Comparison of ENCODE assay signal across 23 cellular contexts in genomic region chr3:159740054-159740453, GRCh38.
DNase-seq lines count a peak whose midpoint lies in the region; ATAC-seq and TF ChIP-seq lines count a peak whose summit lies in the region.
"Had no signal": no experiment of that assay in that cellular context is flagged by ENCODE, and none has a peak within 500 bp of the region (broad histone marks: within the 10 kb centered on the region; RNA-seq: fewer than 3 reads in every experiment).

No MANE protein-coding gene starts in this region.

- no peaks in the 10 kb centered on the region for H3K9me2 ChIP-seq in SK-N-SH

- no peak overlapping the region for H3K4me2 ChIP-seq in SK-N-SH
- H3K4me2 ChIP-seq in IMR-90 (ENCODE audit: low read depth, low read length): no peak overlapping the region

- no peak overlapping the region for H2BK5ac ChIP-seq in IMR-90 (ENCODE audit: low read depth, low read length, poor library complexity, severe bottlenecking)

- no peak for TF ChIP-seq POLR2A in IMR-90 (IDR thresholded peaks at IDR 0.05; ENCODE audit: low read depth, low read length)

- no peaks in the 10 kb centered on the region for H3K36me3 ChIP-seq in SK-N-SH (replicated peaks in 1 of 2; ENCODE audit: control insufficient read depth in 1 of 2, insufficient read depth in 2 of 2, low read length in 1 of 2)
- H3K36me3 ChIP-seq in IMR-90 (ENCODE audit: control insufficient read depth, insufficient read depth, low read length): no peaks in the 10 kb centered on the region
- no peaks in the 10 kb centered on the region for H3K36me3 ChIP-seq in upper lobe of right lung
- H3K36me3 ChIP-seq: BE2C, Peyer's patch had no signal

- H4K91ac ChIP-seq in IMR-90 (ENCODE audit: insufficient read depth, low read depth, low read length): no peak overlapping the region

- no peak overlapping the region for H2BK20ac ChIP-seq in IMR-90 (ENCODE audit: low read depth, low read length)

- no peaks in the 10 kb centered on the region; a peak in 1 of 4 replicates for H3K4me1 ChIP-seq in SK-N-SH (ENCODE audit: control insufficient read depth in 1 of 2, insufficient read depth in 2 of 2, low read depth in 1 of 2, low read length in 1 of 2)
- peaks cover 2% of the 10 kb centered on the region; the same call in 1 of the 2 replicates for H3K4me1 ChIP-seq in IMR-90 (ENCODE audit: control insufficient read depth, insufficient read depth, low read length)
- no peaks in the 10 kb centered on the region for H3K4me1 ChIP-seq in foreskin keratinocyte
- no peaks in the 10 kb centered on the region for H3K4me1 ChIP-seq in upper lobe of right lung
- H3K4me1 ChIP-seq: BE2C, Peyer's patch, SJCRH30 had no signal

- no peak overlapping the region for H2AFZ ChIP-seq in SK-N-SH (ENCODE audit: low read depth)
- H2AFZ ChIP-seq in IMR-90 (replicated peaks; ENCODE audit: low read length, poor library complexity): peak overlapping the region; percentile 5

- H2AK9ac ChIP-seq in IMR-90 (replicated peaks; ENCODE audit: low read depth, low read length, poor library complexity): no peak overlapping the region

- intact Hi-C loops in IMR-90 (cut with micrococcal nuclease): no loop called here
- intact Hi-C loops in upper lobe of right lung (cut with DNase I): no loop called here

- in situ Hi-C loops in IMR-90 (cut with MboI; ENCODE audit: low sequenced_read_pairs): no loop called here

- 69% methylated on average over 2 of the region's 2 CpGs for WGBS in SK-N-SH (ENCODE audit: low lambda C conversion rate)
- WGBS in IMR-90 (ENCODE audit: extremely low coverage in 2 of 2, insufficient read length in 1 of 2), 2 experiments: no CpG with 5 or more reads among the region's 2 CpGs

- H4K5ac ChIP-seq in IMR-90 (ENCODE audit: low read depth, low read length): no peak overlapping the region

- no peak overlapping the region for H3K23ac ChIP-seq in IMR-90 (ENCODE audit: low read depth, low read length)

- no TSS peak for BruUV-seq in IMR-90 (replicated peaks; lab: Mats Ljungman, UMichigan)

- H3K27ac ChIP-seq in SK-N-SH (ENCODE audit: low read depth in 2 of 2, low read length in 1 of 2): no peak overlapping the region
- no peak overlapping the region for H3K27ac ChIP-seq in IMR-90 (ENCODE audit: insufficient read depth, low read length)
- no peak overlapping the region for H3K27ac ChIP-seq in foreskin keratinocyte
- no peak overlapping the region for H3K27ac ChIP-seq in upper lobe of right lung
- H3K27ac ChIP-seq: Peyer's patch, SJCRH30 had no signal

- TF ChIP-seq RAD21 in SK-N-SH (IDR thresholded peaks at IDR 0.05; ENCODE audit: low read length) (no peak), IMR-90 (IDR thresholded peaks at IDR 0.05; ENCODE audit: low read length) (no peak)

- H3K9me1 ChIP-seq in IMR-90 (ENCODE audit: insufficient read depth, low read length): peaks cover 3% of the 10 kb centered on the region; the same call in 1 of the 2 replicates

- POLR2A ChIA-PET in SK-N-SH (lab: Yijun Ruan, JAX): no interaction called here
- POLR2A ChIA-PET in IMR-90 (lab: Charles Lee; ENCODE audit: unreplicated experiment): interaction anchor here (0.6 kb wide), 1 partner anchor 11 kb away, joined by 5 read pairs; no protein-coding TSS in a partner anchor

- peak overlapping the region; percentile 7; the same call in 1 of the 2 replicates for H3K4ac ChIP-seq in IMR-90 (ENCODE audit: low read depth, low read length)

- no peak overlapping the region for H2BK15ac ChIP-seq in IMR-90 (ENCODE audit: low read depth, low read length)

- H3K4me3 ChIP-seq in SK-N-SH (ENCODE audit: low read depth in 2 of 2, low read length in 1 of 2): no peak overlapping the region
- H3K4me3 ChIP-seq in IMR-90 (ENCODE audit: insufficient read depth, low read depth, low read length): no peak overlapping the region
- no peak overlapping the region for H3K4me3 ChIP-seq in upper lobe of right lung
- H3K4me3 ChIP-seq: K562, Peyer's patch, SJCRH30 had no signal

- H2AK5ac ChIP-seq in IMR-90 (ENCODE audit: low read depth, low read length): no peak overlapping the region

- H3K9me3 ChIP-seq in SK-N-SH (no peaks in the 10 kb centered on the region), IMR-90 (ENCODE audit: control insufficient read depth, insufficient read depth, low read length) (no peaks in the 10 kb centered on the region), upper lobe of right lung (no peaks in the 10 kb centered on the region)
- H3K9me3 ChIP-seq: BE2C, Peyer's patch, SJCRH30 had no signal

- H3K27me3 ChIP-seq in SK-N-SH (ENCODE audit: insufficient read depth) (no peaks in the 10 kb centered on the region), IMR-90 (ENCODE audit: control insufficient read depth, insufficient read depth, low read length) (no peaks in the 10 kb centered on the region), foreskin keratinocyte (no peaks in the 10 kb centered on the region), upper lobe of right lung (no peaks in the 10 kb centered on the region)
- H3K27me3 ChIP-seq: BE2C, Peyer's patch, SJCRH30 had no signal

- H3K9ac ChIP-seq in SK-N-SH (no peak overlapping the region), IMR-90 (ENCODE audit: low read depth, low read length) (no peak overlapping the region)

- H4K8ac ChIP-seq in IMR-90 (ENCODE audit: low read depth in 2 of 2, low read length in 2 of 2): no peak overlapping the region

- peaks cover 4 to 8% of the 10 kb centered on the region in 2 experiments; a peak in 2 of 4 replicates for H3K79me1 ChIP-seq in IMR-90 (ENCODE audit: low read depth in 1 of 2, low read length in 2 of 2)

- H3F3A ChIP-seq in SK-N-SH (replicated peaks; ENCODE audit: insufficient read depth): no peaks in the 10 kb centered on the region

- no peak overlapping the region for H3K56ac ChIP-seq in IMR-90 (ENCODE audit: extremely low read depth, insufficient read depth, low read length)

- H4K20me1 ChIP-seq in SK-N-SH (ENCODE audit: insufficient read depth) (no peaks in the 10 kb centered on the region), IMR-90 (ENCODE audit: insufficient read depth, low read length) (no peaks in the 10 kb centered on the region)

- DNase-seq in SK-N-SH: no peak
- DNase-seq in IMR-90: no peak
- no peak for DNase-seq in foreskin keratinocyte
- DNase-seq in upper lobe of right lung: no peak
- DNase-seq in AML-193 (lab: John Stamatoyannopoulos, UW): no peak
- DNase-seq in activated CD4-positive, alpha-beta T cell treated with anti-CD3 and anti-CD28 coated beads, Interleukin-2, amount 50 U/mL, for 48 hours: no peak
- no peak for DNase-seq in SHP77 treated with DMSO at 0.1 percent for 48 hours (lab: John Stamatoyannopoulos, UW)
- DNase-seq: 8988T, BE2C, EL, GF-D8, GOT3, HFFc6, NCI-H1092, NCI-H1436 treated with DMSO at 0.1 percent for 48 hours, NCI-H1930, NCI-H345, NCI-H524, NCI-H82, Peyer's patch, SJCRH30 had no signal

- no peak overlapping the region for H2BK120ac ChIP-seq in IMR-90 (ENCODE audit: low read depth, low read length)

- no peak for TF ChIP-seq CTCF in SK-N-SH (IDR thresholded peaks at IDR 0.05)
- TF ChIP-seq CTCF in IMR-90 (conservative IDR thresholded peaks at IDR 0.05; ENCODE audit: low read depth, low read length): no peak
- TF ChIP-seq CTCF in foreskin keratinocyte (conservative IDR thresholded peaks at IDR 0.05): no peak
- no peak for TF ChIP-seq CTCF in upper lobe of right lung (IDR thresholded peaks at IDR 0.05)

- ATAC-seq in SK-N-SH treated with all-trans-retinoic acid at 6 μM for 48 hours (peak; percentile 44; the same call in 1 of the 3 replicates), IMR-90 (ENCODE audit: low read depth) (no peak), foreskin keratinocyte (peak; percentile 24), upper lobe of right lung (peak; percentile 35)
- ATAC-seq: K562 had no signal

- H3K79me2 ChIP-seq in SK-N-SH (ENCODE audit: insufficient read depth): no peaks in the 10 kb centered on the region

- dilution Hi-C loops in IMR-90 (cut with HindIII; ENCODE audit: low sequenced_read_pairs, unreplicated experiment): no loop called here

- no peak for TF ChIP-seq EP300 in SK-N-SH (IDR thresholded peaks at IDR 0.05; ENCODE audit: borderline replicate concordance in 1 of 2, low read depth in 1 of 2, low read length in 1 of 2)

- H3K18ac ChIP-seq in IMR-90 (ENCODE audit: low read depth, low read length): no peak overlapping the region

- H3K14ac ChIP-seq in IMR-90 (replicated peaks; ENCODE audit: low read depth, low read length): no peak overlapping the region; the same call in 1 of the 2 replicates

- CTCF ChIA-PET in SK-N-SH (lab: Yijun Ruan, JAX) (interaction anchor here (0.8 to 1.1 kb wide), 3 partner anchors 9 to 90 kb away, joined by 3 to 6 read pairs (median 4); no protein-coding TSS in a partner anchor), IMR-90 (lab: Yijun Ruan, JAX) (no interaction called here)

TF ChIP-seq in SK-N-SH treated with all-trans-retinoic acid at 6 μM for 48 hours, 23 proteins besides CTCF, POLR2A, EP300 and RAD21 (continues in another document):
- TF ChIP-seq SNAI2 (CRISPR knock-in tag; IDR thresholded peaks at IDR 0.05) (no peak), OSR1 (CRISPR knock-in tag; IDR thresholded peaks at IDR 0.05) (no peak), CSDC2 (CRISPR knock-in tag; IDR thresholded peaks at IDR 0.05) (no peak), BACH2 (CRISPR knock-in tag; IDR thresholded peaks at IDR 0.05; ENCODE audit: borderline replicate concordance) (no peak), ZFP30 (CRISPR knock-in tag; IDR thresholded peaks at IDR 0.05) (no peak)

TF ChIP-seq in SK-N-SH, 30 proteins besides CTCF, POLR2A, EP300 and RAD21:
- TF ChIP-seq CHD2 (IDR thresholded peaks at IDR 0.05; ENCODE audit: low read length, partially characterized antibody) (no peak), MAX (IDR thresholded peaks at IDR 0.05; ENCODE audit: low read depth) (no peak), POLR2AphosphoS5 (IDR thresholded peaks at IDR 0.05; ENCODE audit: low read depth, low read length) (no peak)
TF ChIP-seq in SK-N-SH: peak in this region for 0.

TF ChIP-seq in IMR-90, 13 proteins besides CTCF, POLR2A, EP300 and RAD21 (continues in another document):
- TF ChIP-seq MXI1 (IDR thresholded peaks at IDR 0.05; ENCODE audit: borderline replicate concordance, low read depth, low read length) (no peak), NFE2L2 (IDR thresholded peaks at IDR 0.05; ENCODE audit: low read depth, low read length) (no peak), BHLHE40 (IDR thresholded peaks at IDR 0.05; ENCODE audit: low read depth, low read length) (no peak), ELK1 (IDR thresholded peaks at IDR 0.05; ENCODE audit: borderline replicate concordance, low read depth, low read length) (no peak), CEBPB (IDR thresholded peaks at IDR 0.05; ENCODE audit: low read depth, low read length) (no peak), FOS (IDR thresholded peaks at IDR 0.05; ENCODE audit: low read depth, low read length) (no peak), SMC3 (IDR thresholded peaks at IDR 0.05; ENCODE audit: low read depth, low read length) (no peak)
